In genomic region chr4:169438057-169438480, GRCh38 we compare ENCODE assay signal across 16 cellular contexts.
A peak's percentile ranks its signal among the peaks of the same experiment; 100 is the strongest.
DNase-seq lines count a peak whose midpoint lies in the region; ATAC-seq and TF ChIP-seq lines count a peak whose summit lies in the region.
"Had no signal": no experiment of that assay in that cellular context is flagged by ENCODE, and none has a peak within 500 bp of the region (broad histone marks: within the 10 kb centered on the region; RNA-seq: fewer than 3 reads in every experiment).

No MANE protein-coding gene starts in this region.

- H3K27ac Mint-ChIP-seq in memory B cell: peak overlapping the region; percentile 68

- H3K27me3 Mint-ChIP-seq in memory B cell: no peaks in the 10 kb centered on the region
- H3K27me3 Mint-ChIP-seq: IgD-negative memory B cell had no signal

- no peak for DNase-seq in memory B cell (ENCODE audit: low spot score in 2 of 2)
- no peak for DNase-seq in BE2C
- DNase-seq in AG08395 (ENCODE audit: low spot score): no peak
- DNase-seq in activated gamma-delta T cell (lab: John Stamatoyannopoulos, UW): no peak
- DNase-seq in stimulated activated CD8-positive, alpha-beta memory T cell treated with anti-CD3 and anti-CD28 coated beads, Interleukin-4, amount 100 ng/mL, for 48 hours: no peak
- DNase-seq: activated effector memory CD4-positive, alpha-beta T cell treated with anti-CD3 and anti-CD28 coated beads, Interleukin-2, amount 50 U/mL, for 16 hours; COR-L47; NCI-H2029 treated with DMSO at 0.1 percent for 48 hours; RPMI8226; WERI-Rb-1 had no signal

- H3K36me3 ChIP-seq in BE2C: no peaks in the 10 kb centered on the region; the same call in 1 of the 2 replicates
- H3K36me3 ChIP-seq: prostate gland had no signal

- H3K9me3 Mint-ChIP-seq in memory B cell: no peaks in the 10 kb centered on the region

- peaks cover 16% of the 10 kb centered on the region for H3K4me1 Mint-ChIP-seq in memory B cell

- no peak overlapping the region for H3K4me3 Mint-ChIP-seq in memory B cell

- ATAC-seq in GM18873 (IDR thresholded peaks at IDR 0.05; ENCODE audit: low FRiP score, unreplicated experiment) (peak; percentile 32), GM21786 (IDR thresholded peaks at IDR 0.05; ENCODE audit: unreplicated experiment) (peak; percentile 49), HG03280 (IDR thresholded peaks at IDR 0.05; ENCODE audit: unreplicated experiment) (peak; percentile 32), memory B cell (ENCODE audit: low read depth) (peak; percentile 60)

- no peaks in the 10 kb centered on the region for H3K9me3 ChIP-seq in BE2C
- H3K9me3 ChIP-seq: prostate gland had no signal

- no peak for TF ChIP-seq CTCF in BE2C (IDR thresholded peaks at IDR 0.05; ENCODE audit: low read depth, low read length)

- no peaks in the 10 kb centered on the region for H3K27me3 ChIP-seq in BE2C

- H3K4me1 ChIP-seq in BE2C: no peaks in the 10 kb centered on the region
- H3K4me1 ChIP-seq: prostate gland had no signal

- no peak overlapping the region for H3K4me3 ChIP-seq in BE2C (ENCODE audit: low read depth, low read length)
- H3K4me3 ChIP-seq: lung, prostate gland had no signal

- peaks cover 16% of the 10 kb centered on the region for H3K36me3 Mint-ChIP-seq in memory B cell
